Comparison of ENCODE assay signal across 8 cellular contexts in the genomic region with DNA sequence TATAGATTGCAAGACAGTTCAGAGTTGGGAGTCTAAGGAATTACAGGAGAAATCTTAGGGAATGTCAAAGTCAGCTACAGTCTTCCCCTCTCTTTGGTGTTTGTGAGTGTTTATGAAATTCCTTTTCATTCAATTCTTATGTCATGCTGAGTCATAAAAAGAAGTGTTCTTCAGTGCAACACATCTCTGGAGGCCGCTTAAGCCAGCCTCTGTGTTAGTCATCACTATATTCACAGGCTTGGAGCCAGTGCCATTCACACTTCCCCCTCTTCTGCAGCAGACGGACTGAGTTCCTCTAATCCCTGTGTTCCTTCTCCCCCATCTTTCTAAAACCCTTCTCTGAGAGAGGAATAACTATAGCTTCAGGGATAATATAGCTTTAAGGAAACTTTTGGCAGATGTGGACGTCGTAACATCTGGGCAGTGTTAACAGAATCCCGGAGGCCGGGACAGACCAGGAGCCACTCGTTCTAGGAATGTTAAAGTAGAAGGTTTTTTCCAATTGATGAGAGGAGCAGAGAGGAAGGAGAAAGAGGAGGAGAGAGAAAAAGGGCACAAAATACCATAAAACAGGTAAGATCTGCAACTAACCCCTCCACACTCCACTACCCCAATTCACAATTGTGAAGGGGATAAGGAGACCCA.
DNase-seq lines count a peak whose midpoint lies in the region; TF ChIP-seq lines count a peak whose summit lies in the region.

A gene with protein sequence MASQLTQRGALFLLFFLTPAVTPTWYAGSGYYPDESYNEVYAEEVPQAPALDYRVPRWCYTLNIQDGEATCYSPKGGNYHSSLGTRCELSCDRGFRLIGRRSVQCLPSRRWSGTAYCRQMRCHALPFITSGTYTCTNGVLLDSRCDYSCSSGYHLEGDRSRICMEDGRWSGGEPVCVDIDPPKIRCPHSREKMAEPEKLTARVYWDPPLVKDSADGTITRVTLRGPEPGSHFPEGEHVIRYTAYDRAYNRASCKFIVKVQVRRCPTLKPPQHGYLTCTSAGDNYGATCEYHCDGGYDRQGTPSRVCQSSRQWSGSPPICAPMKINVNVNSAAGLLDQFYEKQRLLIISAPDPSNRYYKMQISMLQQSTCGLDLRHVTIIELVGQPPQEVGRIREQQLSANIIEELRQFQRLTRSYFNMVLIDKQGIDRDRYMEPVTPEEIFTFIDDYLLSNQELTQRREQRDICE (plus strand): TSS at position 257 of the 645 bp plus-strand sequence. CDS start 2,124 bp downstream, outside the sequence.

- DNase-seq in GM04503 (ENCODE audit: low read depth) (peak; percentile 71), OCI-M1 (lab: John Stamatoyannopoulos, UW) (peak; percentile 45), fibroblast of mammary gland (ENCODE audit: low read depth) (peak; percentile 92), retinal pigment epithelial cell (ENCODE audit: low read depth) (peak; percentile 77), iPS-NIHi11 (ENCODE audit: low spot score) (no peak), NCI-H526 (lab: John Stamatoyannopoulos, UW) (no peak), NCI-H1436 treated with DMSO at 0.1 percent for 48 hours (lab: John Stamatoyannopoulos, UW) (no peak)
- DNase-seq in activated T-cell treated with anti-CD3 and anti-CD28 coated beads, Interleukin-2, amount 50 U/mL, for 1 hour, result no peak

- no peak for TF ChIP-seq CTCF in fibroblast of mammary gland (conservative IDR thresholded peaks at IDR 0.05; ENCODE audit: control insufficient read depth, insufficient read depth, low read depth, low read length)
- TF ChIP-seq CTCF in retinal pigment epithelial cell (conservative IDR thresholded peaks at IDR 0.05; ENCODE audit: low read depth, low read length), result no peak

- H3K4me3 ChIP-seq in fibroblast of mammary gland (ENCODE audit: control insufficient read depth, low read depth, low read length) (peak within 1 kb of the TSS; percentile 75), retinal pigment epithelial cell (ENCODE audit: low read length) (peak within 1 kb of the TSS; percentile 12)

Comparison
In these comparisons a context has a peak if more than half of its experiments do, and no peak if none do; other contexts are left out.
1. DNase-seq: peak in GM04503 (single experiment), OCI-M1 (single experiment), fibroblast of mammary gland (single experiment) and retinal pigment epithelial cell (single experiment); none in iPS-NIHi11 (single experiment), activated T-cell treated with anti-CD3 and anti-CD28 coated beads, Interleukin-2, amount 50 U/mL, for 1 hour (single experiment), NCI-H526 (0 of 2) and NCI-H1436 treated with DMSO at 0.1 percent for 48 hours (single experiment).